Comparison of ENCODE assay signal across 1 cellular context in the genomic region with DNA sequence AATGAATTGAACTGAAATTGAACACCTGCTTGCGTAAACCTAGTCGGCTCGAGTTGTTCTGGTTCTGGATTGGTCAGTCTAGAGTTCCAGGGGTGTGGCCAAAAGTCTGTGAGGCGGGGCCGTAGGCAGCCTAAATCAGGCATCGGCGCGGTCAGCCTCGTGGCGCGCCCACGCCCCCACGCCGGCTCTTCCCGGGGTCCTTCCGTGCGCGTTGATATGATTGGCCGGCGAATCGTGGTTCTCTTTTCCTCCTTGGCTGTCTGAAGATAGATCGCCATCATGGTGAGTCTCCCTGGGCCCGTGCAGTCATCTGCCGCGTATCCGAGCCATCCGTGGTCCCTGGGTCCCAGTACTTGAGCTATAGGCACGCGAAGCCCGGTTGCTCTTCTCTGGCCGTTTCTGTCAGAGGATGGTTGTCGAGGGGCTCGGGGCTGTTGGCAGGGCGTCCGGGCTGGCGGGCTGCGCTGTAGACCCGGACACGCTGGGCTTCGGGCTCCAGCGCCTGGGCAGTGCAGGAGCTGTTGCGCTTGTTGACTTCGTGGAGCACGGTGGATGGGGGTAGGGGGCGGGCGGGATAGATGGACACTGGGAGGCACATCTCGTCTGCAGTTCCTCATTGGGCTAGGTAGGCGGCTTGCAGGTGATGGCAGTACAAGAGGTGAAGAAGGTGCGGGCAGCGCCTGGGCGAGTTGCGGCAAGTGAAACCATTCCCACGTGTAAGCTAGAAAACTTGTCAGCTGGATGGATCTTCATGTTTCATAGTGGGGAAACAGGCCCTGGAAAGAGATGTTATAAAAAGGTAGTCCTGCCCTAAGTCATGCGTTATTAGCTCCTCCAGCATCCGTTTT.
TF ChIP-seq lines count a peak whose summit lies in the region.

Gene RPS24, plus strand, starts transcription at position 241 of the 848 bp plus-strand sequence. Its CDS starts 39 bp downstream, at position 280.

TF ChIP-seq in GM12878, 131 proteins besides CTCF, POLR2A, EP300 and RAD21 (continued from another document and continues in another):
- TF ChIP-seq, protein P1, sequence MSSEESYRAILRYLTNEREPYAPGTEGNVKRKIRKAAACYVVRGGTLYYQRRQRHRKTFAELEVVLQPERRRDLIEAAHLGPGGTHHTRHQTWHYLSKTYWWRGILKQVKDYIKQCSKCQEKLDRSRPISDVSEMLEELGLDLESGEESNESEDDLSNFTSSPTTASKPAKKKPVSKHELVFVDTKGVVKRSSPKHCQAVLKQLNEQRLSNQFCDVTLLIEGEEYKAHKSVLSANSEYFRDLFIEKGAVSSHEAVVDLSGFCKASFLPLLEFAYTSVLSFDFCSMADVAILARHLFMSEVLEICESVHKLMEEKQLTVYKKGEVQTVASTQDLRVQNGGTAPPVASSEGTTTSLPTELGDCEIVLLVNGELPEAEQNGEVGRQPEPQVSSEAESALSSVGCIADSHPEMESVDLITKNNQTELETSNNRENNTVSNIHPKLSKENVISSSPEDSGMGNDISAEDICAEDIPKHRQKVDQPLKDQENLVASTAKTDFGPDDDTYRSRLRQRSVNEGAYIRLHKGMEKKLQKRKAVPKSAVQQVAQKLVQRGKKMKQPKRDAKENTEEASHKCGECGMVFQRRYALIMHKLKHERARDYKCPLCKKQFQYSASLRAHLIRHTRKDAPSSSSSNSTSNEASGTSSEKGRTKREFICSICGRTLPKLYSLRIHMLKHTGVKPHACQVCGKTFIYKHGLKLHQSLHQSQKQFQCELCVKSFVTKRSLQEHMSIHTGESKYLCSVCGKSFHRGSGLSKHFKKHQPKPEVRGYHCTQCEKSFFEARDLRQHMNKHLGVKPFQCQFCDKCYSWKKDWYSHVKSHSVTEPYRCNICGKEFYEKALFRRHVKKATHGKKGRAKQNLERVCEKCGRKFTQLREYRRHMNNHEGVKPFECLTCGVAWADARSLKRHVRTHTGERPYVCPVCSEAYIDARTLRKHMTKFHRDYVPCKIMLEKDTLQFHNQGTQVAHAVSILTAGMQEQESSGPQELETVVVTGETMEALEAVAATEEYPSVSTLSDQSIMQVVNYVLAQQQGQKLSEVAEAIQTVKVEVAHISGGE (CRISPR knock-in tag; IDR thresholded peaks at IDR 0.05), result no peak
- TF ChIP-seq, protein P2, sequence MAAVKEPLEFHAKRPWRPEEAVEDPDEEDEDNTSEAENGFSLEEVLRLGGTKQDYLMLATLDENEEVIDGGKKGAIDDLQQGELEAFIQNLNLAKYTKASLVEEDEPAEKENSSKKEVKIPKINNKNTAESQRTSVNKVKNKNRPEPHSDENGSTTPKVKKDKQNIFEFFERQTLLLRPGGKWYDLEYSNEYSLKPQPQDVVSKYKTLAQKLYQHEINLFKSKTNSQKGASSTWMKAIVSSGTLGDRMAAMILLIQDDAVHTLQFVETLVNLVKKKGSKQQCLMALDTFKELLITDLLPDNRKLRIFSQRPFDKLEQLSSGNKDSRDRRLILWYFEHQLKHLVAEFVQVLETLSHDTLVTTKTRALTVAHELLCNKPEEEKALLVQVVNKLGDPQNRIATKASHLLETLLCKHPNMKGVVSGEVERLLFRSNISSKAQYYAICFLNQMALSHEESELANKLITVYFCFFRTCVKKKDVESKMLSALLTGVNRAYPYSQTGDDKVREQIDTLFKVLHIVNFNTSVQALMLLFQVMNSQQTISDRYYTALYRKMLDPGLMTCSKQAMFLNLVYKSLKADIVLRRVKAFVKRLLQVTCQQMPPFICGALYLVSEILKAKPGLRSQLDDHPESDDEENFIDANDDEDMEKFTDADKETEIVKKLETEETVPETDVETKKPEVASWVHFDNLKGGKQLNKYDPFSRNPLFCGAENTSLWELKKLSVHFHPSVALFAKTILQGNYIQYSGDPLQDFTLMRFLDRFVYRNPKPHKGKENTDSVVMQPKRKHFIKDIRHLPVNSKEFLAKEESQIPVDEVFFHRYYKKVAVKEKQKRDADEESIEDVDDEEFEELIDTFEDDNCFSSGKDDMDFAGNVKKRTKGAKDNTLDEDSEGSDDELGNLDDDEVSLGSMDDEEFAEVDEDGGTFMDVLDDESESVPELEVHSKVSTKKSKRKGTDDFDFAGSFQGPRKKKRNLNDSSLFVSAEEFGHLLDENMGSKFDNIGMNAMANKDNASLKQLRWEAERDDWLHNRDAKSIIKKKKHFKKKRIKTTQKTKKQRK (IDR thresholded peaks at IDR 0.05; ENCODE audit: low read depth, low read length), result no peak
- no peak for TF ChIP-seq NRF1 (conservative IDR thresholded peaks at IDR 0.05; ENCODE audit: low read depth, low read length)
- peak; percentile 54; the same call in 1 of the 2 replicates for TF ChIP-seq PAX5 (IDR thresholded peaks at IDR 0.05; ENCODE audit: borderline replicate concordance, low read depth, low read length)
- no peak for TF ChIP-seq JUNB (IDR thresholded peaks at IDR 0.05)
- TF ChIP-seq CEBPB (IDR thresholded peaks at IDR 0.05; ENCODE audit: borderline replicate concordance in 1 of 2, low read depth in 2 of 2, low read length in 2 of 2), result no peak
- TF ChIP-seq, protein P3, sequence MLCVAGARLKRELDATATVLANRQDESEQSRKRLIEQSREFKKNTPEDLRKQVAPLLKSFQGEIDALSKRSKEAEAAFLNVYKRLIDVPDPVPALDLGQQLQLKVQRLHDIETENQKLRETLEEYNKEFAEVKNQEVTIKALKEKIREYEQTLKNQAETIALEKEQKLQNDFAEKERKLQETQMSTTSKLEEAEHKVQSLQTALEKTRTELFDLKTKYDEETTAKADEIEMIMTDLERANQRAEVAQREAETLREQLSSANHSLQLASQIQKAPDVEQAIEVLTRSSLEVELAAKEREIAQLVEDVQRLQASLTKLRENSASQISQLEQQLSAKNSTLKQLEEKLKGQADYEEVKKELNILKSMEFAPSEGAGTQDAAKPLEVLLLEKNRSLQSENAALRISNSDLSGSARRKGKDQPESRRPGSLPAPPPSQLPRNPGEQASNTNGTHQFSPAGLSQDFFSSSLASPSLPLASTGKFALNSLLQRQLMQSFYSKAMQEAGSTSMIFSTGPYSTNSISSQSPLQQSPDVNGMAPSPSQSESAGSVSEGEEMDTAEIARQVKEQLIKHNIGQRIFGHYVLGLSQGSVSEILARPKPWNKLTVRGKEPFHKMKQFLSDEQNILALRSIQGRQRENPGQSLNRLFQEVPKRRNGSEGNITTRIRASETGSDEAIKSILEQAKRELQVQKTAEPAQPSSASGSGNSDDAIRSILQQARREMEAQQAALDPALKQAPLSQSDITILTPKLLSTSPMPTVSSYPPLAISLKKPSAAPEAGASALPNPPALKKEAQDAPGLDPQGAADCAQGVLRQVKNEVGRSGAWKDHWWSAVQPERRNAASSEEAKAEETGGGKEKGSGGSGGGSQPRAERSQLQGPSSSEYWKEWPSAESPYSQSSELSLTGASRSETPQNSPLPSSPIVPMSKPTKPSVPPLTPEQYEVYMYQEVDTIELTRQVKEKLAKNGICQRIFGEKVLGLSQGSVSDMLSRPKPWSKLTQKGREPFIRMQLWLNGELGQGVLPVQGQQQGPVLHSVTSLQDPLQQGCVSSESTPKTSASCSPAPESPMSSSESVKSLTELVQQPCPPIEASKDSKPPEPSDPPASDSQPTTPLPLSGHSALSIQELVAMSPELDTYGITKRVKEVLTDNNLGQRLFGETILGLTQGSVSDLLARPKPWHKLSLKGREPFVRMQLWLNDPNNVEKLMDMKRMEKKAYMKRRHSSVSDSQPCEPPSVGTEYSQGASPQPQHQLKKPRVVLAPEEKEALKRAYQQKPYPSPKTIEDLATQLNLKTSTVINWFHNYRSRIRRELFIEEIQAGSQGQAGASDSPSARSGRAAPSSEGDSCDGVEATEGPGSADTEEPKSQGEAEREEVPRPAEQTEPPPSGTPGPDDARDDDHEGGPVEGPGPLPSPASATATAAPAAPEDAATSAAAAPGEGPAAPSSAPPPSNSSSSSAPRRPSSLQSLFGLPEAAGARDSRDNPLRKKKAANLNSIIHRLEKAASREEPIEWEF (IDR thresholded peaks at IDR 0.05; ENCODE audit: insufficient replicate concordance, low read depth, low read length), result no peak
- no peak for TF ChIP-seq PAX8 (IDR thresholded peaks at IDR 0.05)
- peak; percentile 80 for TF ChIP-seq PKNOX1 (IDR thresholded peaks at IDR 0.05)
- TF ChIP-seq RFX5 (IDR thresholded peaks at IDR 0.05; ENCODE audit: low read depth, low read length), result peak; percentile 66; the same call in 1 of the 2 replicates
- TF ChIP-seq CHD4 (IDR thresholded peaks at IDR 0.05), result no peak
- peak; percentile 92; the same call in 1 of the 2 replicates for TF ChIP-seq MXI1 (IDR thresholded peaks at IDR 0.05; ENCODE audit: low read depth, low read length)
- no peak for TF ChIP-seq KAT2A (conservative IDR thresholded peaks at IDR 0.05; ENCODE audit: control insufficient read depth, low read depth, low read length)
- TF ChIP-seq CBX3 (IDR thresholded peaks at IDR 0.05; ENCODE audit: borderline replicate concordance, low read depth), result no peak
- no peak for TF ChIP-seq ZZZ3 (IDR thresholded peaks at IDR 0.05; ENCODE audit: control insufficient read depth, insufficient read length, low read depth)
- TF ChIP-seq NFYA (IDR thresholded peaks at IDR 0.05; ENCODE audit: borderline replicate concordance, low read depth, low read length), result no peak
- TF ChIP-seq RCOR1 (conservative IDR thresholded peaks at IDR 0.05; ENCODE audit: low read depth, low read length), result no peak
- peak; percentile 95 for TF ChIP-seq POU2F2 (IDR thresholded peaks at IDR 0.05; ENCODE audit: borderline replicate concordance, low read depth, low read length)
- peak; percentile 56 for TF ChIP-seq HCFC1 (IDR thresholded peaks at IDR 0.05; ENCODE audit: low read length)
- TF ChIP-seq TARDBP (IDR thresholded peaks at IDR 0.05; ENCODE audit: borderline replicate concordance), result no peak
- TF ChIP-seq, protein P4, sequence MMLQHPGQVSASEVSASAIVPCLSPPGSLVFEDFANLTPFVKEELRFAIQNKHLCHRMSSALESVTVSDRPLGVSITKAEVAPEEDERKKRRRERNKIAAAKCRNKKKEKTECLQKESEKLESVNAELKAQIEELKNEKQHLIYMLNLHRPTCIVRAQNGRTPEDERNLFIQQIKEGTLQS (IDR thresholded peaks at IDR 0.05; ENCODE audit: borderline replicate concordance, extremely low read depth, low read depth, low read length), result no peak
- TF ChIP-seq SREBF1 (IDR thresholded peaks at IDR 0.05; ENCODE audit: low read length), result no peak
- no peak for TF ChIP-seq GABPA (IDR thresholded peaks at IDR 0.05; ENCODE audit: low read depth)
- TF ChIP-seq, protein P5, sequence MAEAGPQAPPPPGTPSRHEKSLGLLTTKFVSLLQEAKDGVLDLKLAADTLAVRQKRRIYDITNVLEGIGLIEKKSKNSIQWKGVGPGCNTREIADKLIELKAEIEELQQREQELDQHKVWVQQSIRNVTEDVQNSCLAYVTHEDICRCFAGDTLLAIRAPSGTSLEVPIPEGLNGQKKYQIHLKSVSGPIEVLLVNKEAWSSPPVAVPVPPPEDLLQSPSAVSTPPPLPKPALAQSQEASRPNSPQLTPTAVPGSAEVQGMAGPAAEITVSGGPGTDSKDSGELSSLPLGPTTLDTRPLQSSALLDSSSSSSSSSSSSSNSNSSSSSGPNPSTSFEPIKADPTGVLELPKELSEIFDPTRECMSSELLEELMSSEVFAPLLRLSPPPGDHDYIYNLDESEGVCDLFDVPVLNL (IDR thresholded peaks at IDR 0.05; ENCODE audit: low read depth, low read length), result no peak
- no peak for TF ChIP-seq SRF (IDR thresholded peaks at IDR 0.05; ENCODE audit: low read depth in 2 of 2, low read length in 2 of 2)
- TF ChIP-seq ZSCAN29 (IDR thresholded peaks at IDR 0.05), result peak; percentile 73
- peak; percentile 63 to 92 for TF ChIP-seq EGR1 (IDR thresholded peaks at IDR 0.05; ENCODE audit: borderline replicate concordance in 1 of 2, low read depth in 2 of 2, low read length in 2 of 2)
- TF ChIP-seq MYC (IDR thresholded peaks at IDR 0.05; ENCODE audit: insufficient read depth, insufficient read length, insufficient replicate concordance, low read length, severe bottlenecking), result peak; percentile 99
- TF ChIP-seq, protein P6, sequence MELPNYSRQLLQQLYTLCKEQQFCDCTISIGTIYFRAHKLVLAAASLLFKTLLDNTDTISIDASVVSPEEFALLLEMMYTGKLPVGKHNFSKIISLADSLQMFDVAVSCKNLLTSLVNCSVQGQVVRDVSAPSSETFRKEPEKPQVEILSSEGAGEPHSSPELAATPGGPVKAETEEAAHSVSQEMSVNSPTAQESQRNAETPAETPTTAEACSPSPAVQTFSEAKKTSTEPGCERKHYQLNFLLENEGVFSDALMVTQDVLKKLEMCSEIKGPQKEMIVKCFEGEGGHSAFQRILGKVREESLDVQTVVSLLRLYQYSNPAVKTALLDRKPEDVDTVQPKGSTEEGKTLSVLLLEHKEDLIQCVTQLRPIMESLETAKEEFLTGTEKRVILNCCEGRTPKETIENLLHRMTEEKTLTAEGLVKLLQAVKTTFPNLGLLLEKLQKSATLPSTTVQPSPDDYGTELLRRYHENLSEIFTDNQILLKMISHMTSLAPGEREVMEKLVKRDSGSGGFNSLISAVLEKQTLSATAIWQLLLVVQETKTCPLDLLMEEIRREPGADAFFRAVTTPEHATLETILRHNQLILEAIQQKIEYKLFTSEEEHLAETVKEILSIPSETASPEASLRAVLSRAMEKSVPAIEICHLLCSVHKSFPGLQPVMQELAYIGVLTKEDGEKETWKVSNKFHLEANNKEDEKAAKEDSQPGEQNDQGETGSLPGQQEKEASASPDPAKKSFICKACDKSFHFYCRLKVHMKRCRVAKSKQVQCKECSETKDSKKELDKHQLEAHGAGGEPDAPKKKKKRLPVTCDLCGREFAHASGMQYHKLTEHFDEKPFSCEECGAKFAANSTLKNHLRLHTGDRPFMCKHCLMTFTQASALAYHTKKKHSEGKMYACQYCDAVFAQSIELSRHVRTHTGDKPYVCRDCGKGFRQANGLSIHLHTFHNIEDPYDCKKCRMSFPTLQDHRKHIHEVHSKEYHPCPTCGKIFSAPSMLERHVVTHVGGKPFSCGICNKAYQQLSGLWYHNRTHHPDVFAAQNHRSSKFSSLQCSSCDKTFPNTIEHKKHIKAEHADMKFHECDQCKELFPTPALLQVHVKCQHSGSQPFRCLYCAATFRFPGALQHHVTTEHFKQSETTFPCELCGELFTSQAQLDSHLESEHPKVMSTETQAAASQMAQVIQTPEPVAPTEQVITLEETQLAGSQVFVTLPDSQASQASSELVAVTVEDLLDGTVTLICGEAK (IDR thresholded peaks at IDR 0.05; ENCODE audit: borderline replicate concordance), result no peak
- TF ChIP-seq ZNF217 (IDR thresholded peaks at IDR 0.05), result no peak
- peak; percentile 60; the same call in 1 of the 2 replicates for TF ChIP-seq DPF2 (IDR thresholded peaks at IDR 0.05)
